9 cellular contexts compared by ENCODE assay signal in genomic region chr2:137991078-137991477, GRCh38. TPM values are rescaled to one million over a fixed set of nuclear protein-coding genes. Genes with fewer than 3 reads are reported as not detected.
"Had no signal": no experiment of that assay in that cellular context is flagged by ENCODE, and none has a peak within 500 bp of the region (broad histone marks: within the 10 kb centered on the region; RNA-seq: fewer than 3 reads in every experiment).

No MANE protein-coding gene starts in this region.

- H3K4me3 ChIP-seq: GM12878 had no signal

- DNase-seq: GDM1, GF-D8 had no signal

- ATAC-seq: GM12878 had no signal

- FAIRE-seq: G401.6, GM12878, GM12891, GM12892, GM18507, GM19239 had no signal

RNA-seq across cellular contexts. Expression of gene HNMT, which starts 26.8 kb away (rescaled TPM):
- total RNA-seq: G401, GM12878 had no signal
- polyA plus RNA-seq: GM12878 had no signal
